16 cellular contexts compared by ENCODE assay signal in genomic region chr3:117793684-117794304, GRCh38.
"Had no signal": no experiment of that assay in that cellular context is flagged by ENCODE, and none has a peak within 500 bp of the region (broad histone marks: within the 10 kb centered on the region; RNA-seq: fewer than 3 reads in every experiment).

No MANE protein-coding gene starts in this region.

- H3K9me3 ChIP-seq: adrenal gland, left ventricle myocardium inferior had no signal

- DNase-seq: activated CD4-positive, alpha-beta memory T cell treated with anti-CD3 and anti-CD28 coated beads for 36 hours; activated CD4-positive, alpha-beta T cell treated with anti-CD3 and anti-CD28 coated beads for 36 hours; activated effector memory CD4-positive, alpha-beta T cell treated with Interleukin-2 at 50 U/mL for 16 hours; activated T-cell treated with anti-CD3 and anti-CD28 coated beads, Interleukin-2, amount 50 U/mL, for 4 hours; brain microvascular endothelial cell; cerebellar nuclear complex; dermis blood vessel endothelial cell; endodermal cell; erythroblast; left ventricle myocardium inferior; naive thymus-derived CD8-positive, alpha-beta T cell; T-helper 17 cell had no signal

- H3K36me3 ChIP-seq: adrenal gland, brain microvascular endothelial cell, left ventricle myocardium inferior had no signal

- H3K4me1 ChIP-seq: left ventricle myocardium inferior had no signal

- H3K27ac ChIP-seq: adrenal gland, brain microvascular endothelial cell, left ventricle myocardium inferior had no signal

- H3K9me3 Mint-ChIP-seq: activated naive CD4-positive, alpha-beta T cell treated with anti-CD3 and anti-CD28 coated beads, Interleukin-2, amount 50 U/mL, for 24 hours; endodermal cell; memory B cell had no signal

- H3K4me1 Mint-ChIP-seq: activated CD4-positive, alpha-beta T cell treated with anti-CD3 and anti-CD28 coated beads for 36 hours; activated naive CD4-positive, alpha-beta T cell treated with anti-CD3 and anti-CD28 coated beads, Interleukin-2, amount 50 U/mL, for 24 hours; memory B cell; stimulated activated effector memory CD8-positive, alpha-beta T cell treated with anti-CD3 and anti-CD28 coated beads, Interleukin-12 subunit alpha, Interleukin-12 subunit beta, amount 100 ng/mL, for 72 hours; T-helper 17 cell had no signal

- H3K4me3 Mint-ChIP-seq: activated CD4-positive, alpha-beta memory T cell treated with anti-CD3 and anti-CD28 coated beads for 36 hours; activated CD4-positive, alpha-beta T cell treated with anti-CD3 and anti-CD28 coated beads for 36 hours; activated naive CD4-positive, alpha-beta T cell treated with anti-CD3 and anti-CD28 coated beads, Interleukin-2, amount 50 U/mL, for 24 hours; activated T-cell treated with anti-CD3 and anti-CD28 coated beads, Interleukin-2, amount 50 U/mL, for 4 hours; endodermal cell; memory B cell; naive thymus-derived CD8-positive, alpha-beta T cell; stimulated activated effector memory CD8-positive, alpha-beta T cell treated with anti-CD3 and anti-CD28 coated beads, Interleukin-12 subunit alpha, Interleukin-12 subunit beta, amount 100 ng/mL, for 72 hours; T-helper 17 cell had no signal

- H3K27me3 Mint-ChIP-seq: activated CD4-positive, alpha-beta memory T cell treated with anti-CD3 and anti-CD28 coated beads for 36 hours; activated CD4-positive, alpha-beta T cell treated with anti-CD3 and anti-CD28 coated beads for 36 hours; activated naive CD4-positive, alpha-beta T cell treated with anti-CD3 and anti-CD28 coated beads, Interleukin-2, amount 50 U/mL, for 24 hours; naive thymus-derived CD8-positive, alpha-beta T cell; T-helper 17 cell had no signal

- H3K36me3 Mint-ChIP-seq: activated CD4-positive, alpha-beta memory T cell treated with anti-CD3 and anti-CD28 coated beads for 36 hours; activated naive CD4-positive, alpha-beta T cell treated with anti-CD3 and anti-CD28 coated beads, Interleukin-2, amount 50 U/mL, for 24 hours; memory B cell; naive thymus-derived CD8-positive, alpha-beta T cell; stimulated activated effector memory CD8-positive, alpha-beta T cell treated with anti-CD3 and anti-CD28 coated beads, Interleukin-12 subunit alpha, Interleukin-12 subunit beta, amount 100 ng/mL, for 72 hours had no signal

- H3K27ac Mint-ChIP-seq: activated CD4-positive, alpha-beta memory T cell treated with anti-CD3 and anti-CD28 coated beads for 36 hours; activated CD4-positive, alpha-beta T cell treated with anti-CD3 and anti-CD28 coated beads for 36 hours; activated naive CD4-positive, alpha-beta T cell treated with anti-CD3 and anti-CD28 coated beads, Interleukin-2, amount 50 U/mL, for 24 hours; endodermal cell; memory B cell; naive thymus-derived CD8-positive, alpha-beta T cell; stimulated activated effector memory CD8-positive, alpha-beta T cell treated with anti-CD3 and anti-CD28 coated beads, Interleukin-12 subunit alpha, Interleukin-12 subunit beta, amount 100 ng/mL, for 72 hours; T-helper 17 cell had no signal

- H3K27me3 ChIP-seq: adrenal gland, brain microvascular endothelial cell had no signal

- ATAC-seq: activated CD4-positive, alpha-beta T cell treated with anti-CD3 and anti-CD28 coated beads for 36 hours; activated T-cell treated with anti-CD3 and anti-CD28 coated beads, Interleukin-2, amount 50 U/mL, for 4 hours; naive thymus-derived CD8-positive, alpha-beta T cell; stimulated activated effector memory CD8-positive, alpha-beta T cell treated with anti-CD3 and anti-CD28 coated beads, Interleukin-12 subunit alpha, Interleukin-12 subunit beta, amount 100 ng/mL, for 72 hours; T-helper 17 cell had no signal

- H3K4me3 ChIP-seq: left ventricle myocardium inferior had no signal
